Comparison of ENCODE assay signal across 1 cellular context in the genomic region with DNA sequence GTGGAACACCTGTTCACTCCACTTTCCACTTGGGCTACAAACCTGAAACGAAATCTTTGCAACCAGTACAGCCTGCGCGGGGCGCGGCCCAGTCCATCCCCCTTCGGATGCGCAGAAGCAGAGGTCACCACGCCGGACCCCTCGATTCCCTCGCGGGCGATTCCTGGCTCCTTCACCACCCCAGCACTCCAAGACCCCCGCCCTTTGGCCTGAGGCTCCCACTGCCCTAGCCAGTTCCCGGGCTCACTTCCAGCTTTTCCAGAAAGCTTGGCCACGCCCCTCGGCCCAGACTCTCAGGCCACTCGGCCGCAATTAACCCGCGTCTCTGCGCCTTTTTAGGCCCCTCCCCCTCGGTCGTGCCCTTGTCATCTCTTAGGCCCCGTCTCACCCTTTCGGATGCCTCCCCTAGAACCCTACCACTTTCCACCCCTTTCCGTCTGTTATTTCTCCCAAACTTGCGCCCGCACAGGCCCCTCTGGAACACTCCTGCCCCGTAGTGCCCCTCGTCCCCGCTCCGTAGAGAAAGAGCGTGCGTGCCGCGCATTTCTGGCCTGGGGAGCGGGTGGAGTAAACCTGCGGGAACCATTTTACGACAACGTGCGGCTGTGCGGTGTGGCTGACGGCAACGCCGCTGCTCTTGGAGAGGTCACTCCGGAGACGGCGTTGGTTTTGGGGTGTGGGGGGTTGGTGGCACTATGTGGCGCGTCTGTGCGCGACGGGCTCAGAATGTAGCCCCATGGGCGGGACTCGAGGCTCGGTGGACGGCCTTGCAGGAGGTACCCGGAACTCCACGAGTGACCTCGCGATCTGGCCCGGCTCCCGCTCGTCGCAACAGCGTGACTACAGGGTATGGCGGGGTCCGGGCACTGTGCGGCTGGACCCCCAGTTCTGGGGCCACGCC.
A peak's percentile ranks its signal among the peaks of the same experiment; 100 is the strongest.
TF ChIP-seq lines count a peak whose summit lies in the region.

A gene (plus strand): TSS at position 631 of the 901 bp plus-strand sequence. CDS start 65 bp downstream, at position 696.

TF ChIP-seq in HepG2, 621 proteins besides CTCF, POLR2A, EP300 and RAD21 (continued from another document and continues in another):
- TF ChIP-seq FIP1L1 (IDR thresholded peaks at IDR 0.05; ENCODE audit: borderline replicate concordance, insufficient read depth, low read depth, low read length) = 0 out of 2 replicates have a peak, but pooled peaks have one; percentile 33
- TF ChIP-seq, protein P1, sequence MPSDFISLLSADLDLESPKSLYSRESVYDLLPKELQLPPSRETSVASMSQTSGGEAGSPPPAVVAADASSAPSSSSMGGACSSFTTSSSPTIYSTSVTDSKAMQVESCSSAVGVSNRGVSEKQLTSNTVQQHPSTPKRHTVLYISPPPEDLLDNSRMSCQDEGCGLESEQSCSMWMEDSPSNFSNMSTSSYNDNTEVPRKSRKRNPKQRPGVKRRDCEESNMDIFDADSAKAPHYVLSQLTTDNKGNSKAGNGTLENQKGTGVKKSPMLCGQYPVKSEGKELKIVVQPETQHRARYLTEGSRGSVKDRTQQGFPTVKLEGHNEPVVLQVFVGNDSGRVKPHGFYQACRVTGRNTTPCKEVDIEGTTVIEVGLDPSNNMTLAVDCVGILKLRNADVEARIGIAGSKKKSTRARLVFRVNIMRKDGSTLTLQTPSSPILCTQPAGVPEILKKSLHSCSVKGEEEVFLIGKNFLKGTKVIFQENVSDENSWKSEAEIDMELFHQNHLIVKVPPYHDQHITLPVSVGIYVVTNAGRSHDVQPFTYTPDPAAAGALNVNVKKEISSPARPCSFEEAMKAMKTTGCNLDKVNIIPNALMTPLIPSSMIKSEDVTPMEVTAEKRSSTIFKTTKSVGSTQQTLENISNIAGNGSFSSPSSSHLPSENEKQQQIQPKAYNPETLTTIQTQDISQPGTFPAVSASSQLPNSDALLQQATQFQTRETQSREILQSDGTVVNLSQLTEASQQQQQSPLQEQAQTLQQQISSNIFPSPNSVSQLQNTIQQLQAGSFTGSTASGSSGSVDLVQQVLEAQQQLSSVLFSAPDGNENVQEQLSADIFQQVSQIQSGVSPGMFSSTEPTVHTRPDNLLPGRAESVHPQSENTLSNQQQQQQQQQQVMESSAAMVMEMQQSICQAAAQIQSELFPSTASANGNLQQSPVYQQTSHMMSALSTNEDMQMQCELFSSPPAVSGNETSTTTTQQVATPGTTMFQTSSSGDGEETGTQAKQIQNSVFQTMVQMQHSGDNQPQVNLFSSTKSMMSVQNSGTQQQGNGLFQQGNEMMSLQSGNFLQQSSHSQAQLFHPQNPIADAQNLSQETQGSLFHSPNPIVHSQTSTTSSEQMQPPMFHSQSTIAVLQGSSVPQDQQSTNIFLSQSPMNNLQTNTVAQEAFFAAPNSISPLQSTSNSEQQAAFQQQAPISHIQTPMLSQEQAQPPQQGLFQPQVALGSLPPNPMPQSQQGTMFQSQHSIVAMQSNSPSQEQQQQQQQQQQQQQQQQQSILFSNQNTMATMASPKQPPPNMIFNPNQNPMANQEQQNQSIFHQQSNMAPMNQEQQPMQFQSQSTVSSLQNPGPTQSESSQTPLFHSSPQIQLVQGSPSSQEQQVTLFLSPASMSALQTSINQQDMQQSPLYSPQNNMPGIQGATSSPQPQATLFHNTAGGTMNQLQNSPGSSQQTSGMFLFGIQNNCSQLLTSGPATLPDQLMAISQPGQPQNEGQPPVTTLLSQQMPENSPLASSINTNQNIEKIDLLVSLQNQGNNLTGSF (CRISPR knock-in tag; IDR thresholded peaks at IDR 0.05) = peak; percentile 58
- TF ChIP-seq MYC (CRISPR knock-in tag; IDR thresholded peaks at IDR 0.05; ENCODE audit: borderline replicate concordance) = peak; percentile 95
- TF ChIP-seq ISL2 (CRISPR knock-in tag; IDR thresholded peaks at IDR 0.05) = peak; percentile 33; the same call in 1 of the 2 replicates
- TF ChIP-seq, protein P2, sequence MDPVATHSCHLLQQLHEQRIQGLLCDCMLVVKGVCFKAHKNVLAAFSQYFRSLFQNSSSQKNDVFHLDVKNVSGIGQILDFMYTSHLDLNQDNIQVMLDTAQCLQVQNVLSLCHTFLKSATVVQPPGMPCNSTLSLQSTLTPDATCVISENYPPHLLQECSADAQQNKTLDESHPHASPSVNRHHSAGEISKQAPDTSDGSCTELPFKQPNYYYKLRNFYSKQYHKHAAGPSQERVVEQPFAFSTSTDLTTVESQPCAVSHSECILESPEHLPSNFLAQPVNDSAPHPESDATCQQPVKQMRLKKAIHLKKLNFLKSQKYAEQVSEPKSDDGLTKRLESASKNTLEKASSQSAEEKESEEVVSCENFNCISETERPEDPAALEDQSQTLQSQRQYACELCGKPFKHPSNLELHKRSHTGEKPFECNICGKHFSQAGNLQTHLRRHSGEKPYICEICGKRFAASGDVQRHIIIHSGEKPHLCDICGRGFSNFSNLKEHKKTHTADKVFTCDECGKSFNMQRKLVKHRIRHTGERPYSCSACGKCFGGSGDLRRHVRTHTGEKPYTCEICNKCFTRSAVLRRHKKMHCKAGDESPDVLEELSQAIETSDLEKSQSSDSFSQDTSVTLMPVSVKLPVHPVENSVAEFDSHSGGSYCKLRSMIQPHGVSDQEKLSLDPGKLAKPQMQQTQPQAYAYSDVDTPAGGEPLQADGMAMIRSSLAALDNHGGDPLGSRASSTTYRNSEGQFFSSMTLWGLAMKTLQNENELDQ (CRISPR knock-in tag; IDR thresholded peaks at IDR 0.05; ENCODE audit: borderline replicate concordance) = 0 out of 2 replicates have a peak, but pooled peaks have one; percentile 34
- TF ChIP-seq, protein P3, sequence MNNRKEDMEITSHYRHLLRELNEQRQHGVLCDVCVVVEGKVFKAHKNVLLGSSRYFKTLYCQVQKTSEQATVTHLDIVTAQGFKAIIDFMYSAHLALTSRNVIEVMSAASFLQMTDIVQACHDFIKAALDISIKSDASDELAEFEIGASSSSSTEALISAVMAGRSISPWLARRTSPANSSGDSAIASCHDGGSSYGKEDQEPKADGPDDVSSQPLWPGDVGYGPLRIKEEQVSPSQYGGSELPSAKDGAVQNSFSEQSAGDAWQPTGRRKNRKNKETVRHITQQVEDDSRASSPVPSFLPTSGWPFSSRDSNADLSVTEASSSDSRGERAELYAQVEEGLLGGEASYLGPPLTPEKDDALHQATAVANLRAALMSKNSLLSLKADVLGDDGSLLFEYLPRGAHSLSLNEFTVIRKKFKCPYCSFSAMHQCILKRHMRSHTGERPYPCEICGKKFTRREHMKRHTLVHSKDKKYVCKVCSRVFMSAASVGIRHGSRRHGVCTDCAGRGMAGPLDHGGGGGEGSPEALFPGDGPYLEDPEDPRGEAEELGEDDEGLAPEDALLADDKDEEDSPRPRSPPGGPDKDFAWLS (CRISPR knock-in tag; IDR thresholded peaks at IDR 0.05; ENCODE audit: borderline replicate concordance) = no peak
- TF ChIP-seq, protein P4, sequence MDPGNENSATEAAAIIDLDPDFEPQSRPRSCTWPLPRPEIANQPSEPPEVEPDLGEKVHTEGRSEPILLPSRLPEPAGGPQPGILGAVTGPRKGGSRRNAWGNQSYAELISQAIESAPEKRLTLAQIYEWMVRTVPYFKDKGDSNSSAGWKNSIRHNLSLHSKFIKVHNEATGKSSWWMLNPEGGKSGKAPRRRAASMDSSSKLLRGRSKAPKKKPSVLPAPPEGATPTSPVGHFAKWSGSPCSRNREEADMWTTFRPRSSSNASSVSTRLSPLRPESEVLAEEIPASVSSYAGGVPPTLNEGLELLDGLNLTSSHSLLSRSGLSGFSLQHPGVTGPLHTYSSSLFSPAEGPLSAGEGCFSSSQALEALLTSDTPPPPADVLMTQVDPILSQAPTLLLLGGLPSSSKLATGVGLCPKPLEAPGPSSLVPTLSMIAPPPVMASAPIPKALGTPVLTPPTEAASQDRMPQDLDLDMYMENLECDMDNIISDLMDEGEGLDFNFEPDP (CRISPR knock-in tag; conservative IDR thresholded peaks at IDR 0.05) = no peak
- TF ChIP-seq, protein P5, sequence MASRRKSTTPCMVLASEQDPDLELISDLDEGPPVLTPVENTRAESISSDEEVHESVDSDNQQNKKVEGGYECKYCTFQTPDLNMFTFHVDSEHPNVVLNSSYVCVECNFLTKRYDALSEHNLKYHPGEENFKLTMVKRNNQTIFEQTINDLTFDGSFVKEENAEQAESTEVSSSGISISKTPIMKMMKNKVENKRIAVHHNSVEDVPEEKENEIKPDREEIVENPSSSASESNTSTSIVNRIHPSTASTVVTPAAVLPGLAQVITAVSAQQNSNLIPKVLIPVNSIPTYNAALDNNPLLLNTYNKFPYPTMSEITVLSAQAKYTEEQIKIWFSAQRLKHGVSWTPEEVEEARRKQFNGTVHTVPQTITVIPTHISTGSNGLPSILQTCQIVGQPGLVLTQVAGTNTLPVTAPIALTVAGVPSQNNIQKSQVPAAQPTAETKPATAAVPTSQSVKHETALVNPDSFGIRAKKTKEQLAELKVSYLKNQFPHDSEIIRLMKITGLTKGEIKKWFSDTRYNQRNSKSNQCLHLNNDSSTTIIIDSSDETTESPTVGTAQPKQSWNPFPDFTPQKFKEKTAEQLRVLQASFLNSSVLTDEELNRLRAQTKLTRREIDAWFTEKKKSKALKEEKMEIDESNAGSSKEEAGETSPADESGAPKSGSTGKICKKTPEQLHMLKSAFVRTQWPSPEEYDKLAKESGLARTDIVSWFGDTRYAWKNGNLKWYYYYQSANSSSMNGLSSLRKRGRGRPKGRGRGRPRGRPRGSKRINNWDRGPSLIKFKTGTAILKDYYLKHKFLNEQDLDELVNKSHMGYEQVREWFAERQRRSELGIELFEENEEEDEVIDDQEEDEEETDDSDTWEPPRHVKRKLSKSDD (CRISPR knock-in tag; IDR thresholded peaks at IDR 0.05; ENCODE audit: low read depth) = 0 out of 2 replicates have a peak, but pooled peaks have one; percentile 21
- no peak for TF ChIP-seq PAF1 (CRISPR knock-in tag; IDR thresholded peaks at IDR 0.05)
- TF ChIP-seq ZNF335 (CRISPR knock-in tag; IDR thresholded peaks at IDR 0.05) = 0 out of 2 replicates have a peak, but pooled peaks have one; percentile 30
- no peak for TF ChIP-seq ZNF530 (CRISPR knock-in tag; IDR thresholded peaks at IDR 0.05; ENCODE audit: low read depth)
- TF ChIP-seq KAT2B (IDR thresholded peaks at IDR 0.05; ENCODE audit: borderline replicate concordance, low read depth, low read length) = no peak
- TF ChIP-seq, protein P6, sequence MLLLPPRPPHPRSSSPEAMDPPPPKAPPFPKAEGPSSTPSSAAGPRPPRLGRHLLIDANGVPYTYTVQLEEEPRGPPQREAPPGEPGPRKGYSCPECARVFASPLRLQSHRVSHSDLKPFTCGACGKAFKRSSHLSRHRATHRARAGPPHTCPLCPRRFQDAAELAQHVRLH (CRISPR knock-in tag; IDR thresholded peaks at IDR 0.05; ENCODE audit: borderline replicate concordance, low read depth) = 0 out of 2 replicates have a peak, but pooled peaks have one; percentile 69
- peak; percentile 93 for TF ChIP-seq NRL (CRISPR knock-in tag; IDR thresholded peaks at IDR 0.05; ENCODE audit: borderline replicate concordance)
- TF ChIP-seq, protein P7, sequence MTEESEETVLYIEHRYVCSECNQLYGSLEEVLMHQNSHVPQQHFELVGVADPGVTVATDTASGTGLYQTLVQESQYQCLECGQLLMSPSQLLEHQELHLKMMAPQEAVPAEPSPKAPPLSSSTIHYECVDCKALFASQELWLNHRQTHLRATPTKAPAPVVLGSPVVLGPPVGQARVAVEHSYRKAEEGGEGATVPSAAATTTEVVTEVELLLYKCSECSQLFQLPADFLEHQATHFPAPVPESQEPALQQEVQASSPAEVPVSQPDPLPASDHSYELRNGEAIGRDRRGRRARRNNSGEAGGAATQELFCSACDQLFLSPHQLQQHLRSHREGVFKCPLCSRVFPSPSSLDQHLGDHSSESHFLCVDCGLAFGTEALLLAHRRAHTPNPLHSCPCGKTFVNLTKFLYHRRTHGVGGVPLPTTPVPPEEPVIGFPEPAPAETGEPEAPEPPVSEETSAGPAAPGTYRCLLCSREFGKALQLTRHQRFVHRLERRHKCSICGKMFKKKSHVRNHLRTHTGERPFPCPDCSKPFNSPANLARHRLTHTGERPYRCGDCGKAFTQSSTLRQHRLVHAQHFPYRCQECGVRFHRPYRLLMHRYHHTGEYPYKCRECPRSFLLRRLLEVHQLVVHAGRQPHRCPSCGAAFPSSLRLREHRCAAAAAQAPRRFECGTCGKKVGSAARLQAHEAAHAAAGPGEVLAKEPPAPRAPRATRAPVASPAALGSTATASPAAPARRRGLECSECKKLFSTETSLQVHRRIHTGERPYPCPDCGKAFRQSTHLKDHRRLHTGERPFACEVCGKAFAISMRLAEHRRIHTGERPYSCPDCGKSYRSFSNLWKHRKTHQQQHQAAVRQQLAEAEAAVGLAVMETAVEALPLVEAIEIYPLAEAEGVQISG (CRISPR knock-in tag; IDR thresholded peaks at IDR 0.05) = peak; percentile 77
- no peak for TF ChIP-seq ZFP36L2 (CRISPR knock-in tag; IDR thresholded peaks at IDR 0.05)
- 0 out of 2 replicates have a peak, but pooled peaks have one; percentile 27 for TF ChIP-seq ETV6 (CRISPR knock-in tag; conservative IDR thresholded peaks at IDR 0.05)
- no peak; the same call in 1 of the 2 replicates for TF ChIP-seq SP5 (CRISPR knock-in tag; IDR thresholded peaks at IDR 0.05; ENCODE audit: borderline replicate concordance, low read depth)
- peak; percentile 92 for TF ChIP-seq SAP130 (CRISPR knock-in tag; IDR thresholded peaks at IDR 0.05; ENCODE audit: low read depth)
- TF ChIP-seq ZNF878 (CRISPR knock-in tag; IDR thresholded peaks at IDR 0.05) = peak; percentile 75
- TF ChIP-seq FOXC1 (CRISPR knock-in tag; IDR thresholded peaks at IDR 0.05; ENCODE audit: borderline replicate concordance) = peak; percentile 86
- TF ChIP-seq NR2F6 (IDR thresholded peaks at IDR 0.05) = peak; percentile 36
- TF ChIP-seq NR2F6 (CRISPR knock-in tag; IDR thresholded peaks at IDR 0.05) = peak; percentile 44
